11 cellular contexts compared by ENCODE assay signal in genomic region chr21:29332461-29333354, GRCh38. TPM values are rescaled to one million over a fixed set of nuclear protein-coding genes. Genes with fewer than 3 reads are reported as not detected.
A peak's percentile ranks its signal among the peaks of the same experiment; 100 is the strongest.
DNase-seq lines count a peak whose midpoint lies in the region; ATAC-seq and TF ChIP-seq lines count a peak whose summit lies in the region.
"Had no signal": no experiment of that assay in that cellular context is flagged by ENCODE, and none has a peak within 500 bp of the region (broad histone marks: within the 10 kb centered on the region; RNA-seq: fewer than 3 reads in every experiment).

No MANE protein-coding gene starts in this region.

- TF ChIP-seq CTCF in mammary epithelial cell (conservative IDR thresholded peaks at IDR 0.05 in 1 of 2, IDR thresholded peaks at IDR 0.05 in 1 of 2; ENCODE audit: extremely low read depth in 1 of 2, insufficient read depth in 1 of 2, low read depth in 1 of 2, low read length in 2 of 2) = no peak

- H3K27ac ChIP-seq in mammary epithelial cell (ENCODE audit: insufficient read depth, low read depth, low read length) = peak overlapping the region; percentile 9
- H3K27ac ChIP-seq: lower lobe of right lung had no signal

- H3K27me3 ChIP-seq in mammary epithelial cell (ENCODE audit: insufficient read depth, low read length) = no peaks in the 10 kb centered on the region

- peak; percentile 24 for ATAC-seq in left lobe of liver
- ATAC-seq in HG03039 (IDR thresholded peaks at IDR 0.05; ENCODE audit: unreplicated experiment) = no peak
- ATAC-seq: CD8-positive, alpha-beta T cell; lower lobe of right lung had no signal

- no TSS peak for BruUV-seq in mammary epithelial cell (replicated peaks; lab: Mats Ljungman, UMichigan)

- no peak overlapping the region for H3K4me3 ChIP-seq in mammary epithelial cell (replicated peaks in 1 of 3; ENCODE audit: insufficient read depth in 1 of 3, low read depth in 2 of 3, low read length in 3 of 3)
- H3K4me3 ChIP-seq: lower lobe of right lung had no signal

- peaks cover 25% of the 10 kb centered on the region for H3K4me1 ChIP-seq in mammary epithelial cell (ENCODE audit: insufficient read depth, low read length)

- peaks cover 84% of the 10 kb centered on the region for H3K79me2 ChIP-seq in mammary epithelial cell (ENCODE audit: insufficient read depth, low read length)

- CTCF ChIA-PET in mammary epithelial cell (lab: Charles Lee; ENCODE audit: low non-redundant PET) = no interaction called here

- H4K20me1 ChIP-seq in mammary epithelial cell (ENCODE audit: insufficient read depth, low read length) = no peaks in the 10 kb centered on the region

- DNase-seq in AG08395 (ENCODE audit: low spot score) (peak; percentile 27), LHCN-M2 (ENCODE audit: low read depth) (peak; percentile 75), mammary epithelial cell (peak; percentile 34), left lobe of liver (ENCODE audit: low spot score) (no peak), NCI-H1930 (lab: John Stamatoyannopoulos, UW) (no peak), NCI-H446 treated with DMSO at 0.1 percent for 48 hours (lab: John Stamatoyannopoulos, UW) (no peak), NCI-H1048 (lab: John Stamatoyannopoulos, UW) (no peak)
- DNase-seq: CD8-positive, alpha-beta T cell; lower lobe of right lung; NCI-H510A treated with DMSO at 0.1 percent for 48 hours had no signal

- dilution Hi-C loops in mammary epithelial cell (cut with HindIII; ENCODE audit: low sequenced_read_pairs) = no loop called here

- no peak overlapping the region for H3K4me2 ChIP-seq in mammary epithelial cell (ENCODE audit: insufficient read depth, low read depth, low read length)

- H2AFZ ChIP-seq in mammary epithelial cell (ENCODE audit: low read depth, low read length) = no peak overlapping the region

- 96% methylated on average over 10 of the region's 10 CpGs for WGBS in mammary epithelial cell (ENCODE audit: low coverage, missing lambda C conversion rate)

- no peak overlapping the region for H3K9ac ChIP-seq in mammary epithelial cell (ENCODE audit: insufficient read depth, low read length)

- in situ Hi-C loops in mammary epithelial cell (cut with MboI; ENCODE audit: low sequenced_read_pairs in 2 of 2) = no loop called here

- H3K36me3 ChIP-seq in mammary epithelial cell (ENCODE audit: insufficient read depth, low read length) = peaks cover 11% of the 10 kb centered on the region

- intact Hi-C loops in mammary epithelial cell (cut with micrococcal nuclease) = no loop called here

- no peaks in the 10 kb centered on the region for H3K9me3 ChIP-seq in mammary epithelial cell (replicated peaks; ENCODE audit: insufficient read depth, low read length)
- H3K9me3 ChIP-seq: lower lobe of right lung had no signal

RNA-seq across cellular contexts. Expression of gene BACH1, which starts 34.0 kb away (rescaled TPM):
- total RNA-seq in LHCN-M2 (2014; rRNA removed) (27.7 and 39.7 TPM in 2 replicates), mammary epithelial cell (10 to 100 TPM; 38.8 to 45.7 TPM), left lobe of liver (27.0 TPM)
- polyA plus RNA-seq in LHCN-M2 (2012) = 9.7 TPM
- 13.7 TPM for polyA plus RNA-seq in mammary epithelial cell
- polyA minus RNA-seq in mammary epithelial cell = 98.6 TPM

Comparison
In these comparisons a context has a peak if more than half of its experiments do, and no peak if none do; other contexts are left out.
1. DNase-seq: peak in AG08395 (single experiment), LHCN-M2 (single experiment) and mammary epithelial cell (single experiment); none in left lobe of liver (single experiment), NCI-H1930 (0 of 2), NCI-H446 treated with DMSO at 0.1 percent for 48 hours (single experiment) and NCI-H1048 (single experiment).